In genomic region chr14:72782817-72783216, GRCh38 we compare ENCODE assay signal across 22 cellular contexts.
DNase-seq lines count a peak whose midpoint lies in the region; ATAC-seq and TF ChIP-seq lines count a peak whose summit lies in the region.
"Had no signal": no experiment of that assay in that cellular context is flagged by ENCODE, and none has a peak within 500 bp of the region (broad histone marks: within the 10 kb centered on the region; RNA-seq: fewer than 3 reads in every experiment).

No MANE protein-coding gene starts in this region.

- peaks cover 58% of the 10 kb centered on the region for H3K4me1 ChIP-seq in left ventricle myocardium inferior
- H3K4me1 ChIP-seq in smooth muscle cell (ENCODE audit: low read depth), result no peaks in the 10 kb centered on the region

- peaks cover 3% of the 10 kb centered on the region for H3K9me3 ChIP-seq in left ventricle myocardium inferior (replicated peaks)
- no peaks in the 10 kb centered on the region for H3K9me3 ChIP-seq in smooth muscle cell (replicated peaks; ENCODE audit: low read depth)
- H3K9me3 ChIP-seq: MG63 had no signal

- H3K9me3 Mint-ChIP-seq in mesothelial cell of epicardium, result peaks cover 2% of the 10 kb centered on the region

- H3K27ac ChIP-seq in left ventricle myocardium inferior (replicated peaks) (peak overlapping the region; percentile 8), smooth muscle cell (ENCODE audit: low read depth) (no peak overlapping the region)

- no peak for DNase-seq in left ventricle myocardium inferior
- no peak for DNase-seq in left cardiac atrium
- peak; percentile 16 for DNase-seq in ecto neural progenitor cell (ENCODE audit: low spot score)
- DNase-seq in mesothelial cell of epicardium (ENCODE audit: low spot score in 2 of 2, unreplicated experiment in 2 of 2), result no peak
- no peak for DNase-seq in smooth muscle cell (lab: John Stamatoyannopoulos, UW; ENCODE audit: unreplicated experiment)
- DNase-seq in NCI-H446 treated with DMSO at 0.1 percent for 48 hours (lab: John Stamatoyannopoulos, UW), result no peak
- DNase-seq: 8988T; CD4-positive, CD25-positive, alpha-beta regulatory T cell; DMS53; KG1; MG63; NCI-H1105 treated with DMSO at 0.1 percent for 48 hours; NCI-H146; NCI-H1930; NCI-H2107; NCI-H446; NCI-H526; NCI-H82; NK-92 treated with Interleukin-12 subunit alpha and Interleukin-12 subunit beta, amount 100 ng/mL, for 24 hours; PC-3 had no signal

- H3K36me3 Mint-ChIP-seq in mesothelial cell of epicardium, result no peaks in the 10 kb centered on the region
- H3K36me3 Mint-ChIP-seq: CD4-positive, CD25-positive, alpha-beta regulatory T cell had no signal

- peaks cover 29% of the 10 kb centered on the region for H3K4me1 Mint-ChIP-seq in mesothelial cell of epicardium

- H3K4me3 Mint-ChIP-seq in mesothelial cell of epicardium, result no peak overlapping the region
- H3K4me3 Mint-ChIP-seq: CD4-positive, CD25-positive, alpha-beta regulatory T cell had no signal

- H3F3A ChIP-seq in smooth muscle cell (ENCODE audit: low read depth), result no peaks in the 10 kb centered on the region

- H4K20me1 ChIP-seq in smooth muscle cell (ENCODE audit: low read depth), result no peaks in the 10 kb centered on the region

- H2AFZ ChIP-seq in smooth muscle cell (ENCODE audit: low read depth), result no peak overlapping the region

- no peak overlapping the region for H3K9ac ChIP-seq in smooth muscle cell (ENCODE audit: low read depth)

- H3K27ac Mint-ChIP-seq in mesothelial cell of epicardium, result peak overlapping the region; percentile 61
- H3K27ac Mint-ChIP-seq: CD4-positive, CD25-positive, alpha-beta regulatory T cell had no signal

- H3K27me3 ChIP-seq in left ventricle myocardium inferior (ENCODE audit: low read depth) (no peaks in the 10 kb centered on the region), smooth muscle cell (ENCODE audit: low read depth) (no peaks in the 10 kb centered on the region)
- H3K27me3 ChIP-seq: MG63 had no signal

- H3K4me3 ChIP-seq in left ventricle myocardium inferior (no peak overlapping the region), smooth muscle cell (no peak overlapping the region)
- H3K4me3 ChIP-seq: MG63 had no signal

- intact Hi-C loops in left ventricle myocardium inferior (cut with micrococcal nuclease) (no loop called here), left cardiac atrium (cut with DNase I) (no loop called here)

- 98% methylated on average over 2 of the region's 2 CpGs for WGBS in smooth muscle cell (ENCODE audit: low lambda C conversion rate)

- no peak overlapping the region for H3K4me2 ChIP-seq in smooth muscle cell

- no peaks in the 10 kb centered on the region for H3K36me3 ChIP-seq in left ventricle myocardium inferior
- no peaks in the 10 kb centered on the region for H3K36me3 ChIP-seq in smooth muscle cell (ENCODE audit: low read depth)

- no peaks in the 10 kb centered on the region for H3K79me2 ChIP-seq in smooth muscle cell (ENCODE audit: low read depth)

- TF ChIP-seq CTCF in left ventricle myocardium inferior (IDR thresholded peaks at IDR 0.05; ENCODE audit: borderline replicate concordance), result no peak
- no peak for TF ChIP-seq CTCF in mesothelial cell of epicardium (IDR thresholded peaks at IDR 0.05; ENCODE audit: unreplicated experiment)
- TF ChIP-seq CTCF in smooth muscle cell (IDR thresholded peaks at IDR 0.05; ENCODE audit: borderline replicate concordance, insufficient read depth, poor library complexity, severe bottlenecking), result no peak

- H3K27me3 Mint-ChIP-seq in mesothelial cell of epicardium (ENCODE audit: low read depth), result no peaks in the 10 kb centered on the region

- ATAC-seq in left cardiac atrium (no peak), HG03520 (IDR thresholded peaks at IDR 0.05; ENCODE audit: unreplicated experiment) (no peak), HG02763 (IDR thresholded peaks at IDR 0.05; ENCODE audit: unreplicated experiment) (no peak)
- ATAC-seq: PC-3 had no signal
